In the genomic region with DNA sequence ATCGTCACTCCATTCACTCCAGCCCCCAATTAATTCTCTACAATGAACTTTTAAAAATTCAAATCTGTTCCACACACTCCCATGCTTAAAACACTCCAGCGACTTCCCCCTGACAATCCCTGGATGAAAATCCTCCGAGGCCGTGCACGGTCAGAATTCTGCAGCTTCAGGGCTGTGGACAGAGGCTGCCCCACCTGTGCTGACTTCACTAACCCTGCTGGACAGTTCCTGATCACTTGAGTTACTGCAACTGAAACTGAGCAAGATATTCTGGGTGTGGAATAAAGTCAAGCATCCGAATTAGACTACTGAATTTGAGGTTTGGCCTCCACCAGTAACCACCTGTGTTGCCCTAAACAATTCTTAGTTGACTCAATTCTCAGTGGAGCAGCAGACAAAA, we compare ENCODE assay signal across 10 cellular contexts. TPM values are rescaled to one million over a fixed set of nuclear protein-coding genes. Genes with fewer than 3 reads are reported as not detected.
DNase-seq lines count a peak whose midpoint lies in the region; ATAC-seq and TF ChIP-seq lines count a peak whose summit lies in the region.
"Had no signal": no experiment of that assay in that cellular context is flagged by ENCODE, and none has a peak within 500 bp of the region (broad histone marks: within the 10 kb centered on the region; RNA-seq: fewer than 3 reads in every experiment).

No MANE protein-coding gene starts in this region.

- peak; percentile 28 for DNase-seq in GM10266 (ENCODE audit: extremely low spot score)
- DNase-seq in endodermal cell: no peak
- no peak for DNase-seq in stimulated activated CD4-positive, alpha-beta T cell treated with anti-CD3 and anti-CD28 coated beads, Interleukin-4, amount 100 ng/mL, for 24 hours
- DNase-seq in AG08395 (ENCODE audit: low spot score): no peak
- no peak for DNase-seq in HK-2 (ENCODE audit: unreplicated experiment)
- DNase-seq: left cardiac atrium, NCI-H1436 had no signal

- H3K4me1 ChIP-seq in endodermal cell (ENCODE audit: control insufficient read depth, insufficient read depth, low read length): no peaks in the 10 kb centered on the region
- H3K4me1 ChIP-seq in rectal smooth muscle tissue (ENCODE audit: control insufficient read depth, insufficient read depth, low read length): peaks cover 10% of the 10 kb centered on the region

- H3K27ac ChIP-seq in endodermal cell (ENCODE audit: low read depth, low read length): no peak overlapping the region
- no peak overlapping the region for H3K27ac ChIP-seq in rectal smooth muscle tissue (ENCODE audit: low read depth, low read length)

- peaks cover 17% of the 10 kb centered on the region for H3K4me1 Mint-ChIP-seq in endodermal cell

- no peak overlapping the region for H3K4me3 ChIP-seq in endodermal cell (ENCODE audit: low read length)
- peak overlapping the region; percentile 92 for H3K4me3 ChIP-seq in rectal smooth muscle tissue (ENCODE audit: low read length)

- H3K27me3 ChIP-seq in endodermal cell (ENCODE audit: control insufficient read depth, insufficient read depth, low read length, poor library complexity, severe bottlenecking) (no peaks in the 10 kb centered on the region), rectal smooth muscle tissue (ENCODE audit: control insufficient read depth, insufficient read depth, low read length) (no peaks in the 10 kb centered on the region)

- no peak overlapping the region for H3K27ac Mint-ChIP-seq in endodermal cell

- TF ChIP-seq POLR2A in GM18505 (IDR thresholded peaks at IDR 0.05; ENCODE audit: borderline replicate concordance, extremely low read depth, insufficient read depth, insufficient read length): no peak

- TF ChIP-seq CTCF in GM10266 (IDR thresholded peaks at IDR 0.05; ENCODE audit: control insufficient read depth, insufficient read depth, low read depth, missing control alignments) (no peak), endodermal cell (conservative IDR thresholded peaks at IDR 0.05) (no peak)

- H3K4me3 Mint-ChIP-seq in endodermal cell: peak overlapping the region; percentile 84

- H3K9ac ChIP-seq in endodermal cell (ENCODE audit: extremely low read depth, low read length, poor library complexity, severe bottlenecking) (no peak overlapping the region), rectal smooth muscle tissue (ENCODE audit: low read length) (no peak overlapping the region)

- no peaks in the 10 kb centered on the region for H3K9me3 Mint-ChIP-seq in endodermal cell

- WGBS in endodermal cell (ENCODE audit: insufficient coverage in 1 of 2, insufficient read length in 1 of 2), 2 experiments: 86 to 89% methylated on average over 5 to 6 of the region's 6 CpGs

- H3K27me3 Mint-ChIP-seq in endodermal cell (ENCODE audit: insufficient read depth): peaks cover 29% of the 10 kb centered on the region

- no peaks in the 10 kb centered on the region for H3K9me3 ChIP-seq in endodermal cell (ENCODE audit: control insufficient read depth, low read length)

- no peaks in the 10 kb centered on the region for H3K36me3 Mint-ChIP-seq in endodermal cell (ENCODE audit: low read depth)

- no peak for ATAC-seq in GM18505 (IDR thresholded peaks at IDR 0.05; ENCODE audit: unreplicated experiment)

- H3K36me3 ChIP-seq in endodermal cell (ENCODE audit: control insufficient read depth, insufficient read depth, low read length) (no peaks in the 10 kb centered on the region), rectal smooth muscle tissue (ENCODE audit: control insufficient read depth, insufficient read depth, low read length) (no peaks in the 10 kb centered on the region)

TF ChIP-seq in PFSK-1, 5 proteins besides CTCF, POLR2A, EP300 and RAD21:
- TF ChIP-seq, protein P1, sequence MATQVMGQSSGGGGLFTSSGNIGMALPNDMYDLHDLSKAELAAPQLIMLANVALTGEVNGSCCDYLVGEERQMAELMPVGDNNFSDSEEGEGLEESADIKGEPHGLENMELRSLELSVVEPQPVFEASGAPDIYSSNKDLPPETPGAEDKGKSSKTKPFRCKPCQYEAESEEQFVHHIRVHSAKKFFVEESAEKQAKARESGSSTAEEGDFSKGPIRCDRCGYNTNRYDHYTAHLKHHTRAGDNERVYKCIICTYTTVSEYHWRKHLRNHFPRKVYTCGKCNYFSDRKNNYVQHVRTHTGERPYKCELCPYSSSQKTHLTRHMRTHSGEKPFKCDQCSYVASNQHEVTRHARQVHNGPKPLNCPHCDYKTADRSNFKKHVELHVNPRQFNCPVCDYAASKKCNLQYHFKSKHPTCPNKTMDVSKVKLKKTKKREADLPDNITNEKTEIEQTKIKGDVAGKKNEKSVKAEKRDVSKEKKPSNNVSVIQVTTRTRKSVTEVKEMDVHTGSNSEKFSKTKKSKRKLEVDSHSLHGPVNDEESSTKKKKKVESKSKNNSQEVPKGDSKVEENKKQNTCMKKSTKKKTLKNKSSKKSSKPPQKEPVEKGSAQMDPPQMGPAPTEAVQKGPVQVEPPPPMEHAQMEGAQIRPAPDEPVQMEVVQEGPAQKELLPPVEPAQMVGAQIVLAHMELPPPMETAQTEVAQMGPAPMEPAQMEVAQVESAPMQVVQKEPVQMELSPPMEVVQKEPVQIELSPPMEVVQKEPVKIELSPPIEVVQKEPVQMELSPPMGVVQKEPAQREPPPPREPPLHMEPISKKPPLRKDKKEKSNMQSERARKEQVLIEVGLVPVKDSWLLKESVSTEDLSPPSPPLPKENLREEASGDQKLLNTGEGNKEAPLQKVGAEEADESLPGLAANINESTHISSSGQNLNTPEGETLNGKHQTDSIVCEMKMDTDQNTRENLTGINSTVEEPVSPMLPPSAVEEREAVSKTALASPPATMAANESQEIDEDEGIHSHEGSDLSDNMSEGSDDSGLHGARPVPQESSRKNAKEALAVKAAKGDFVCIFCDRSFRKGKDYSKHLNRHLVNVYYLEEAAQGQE (IDR thresholded peaks at IDR 0.05; ENCODE audit: insufficient read depth in 1 of 2, low read depth in 2 of 2, low read length in 2 of 2): peak; percentile 61 to 87
- TF ChIP-seq SIN3A (IDR thresholded peaks at IDR 0.05; ENCODE audit: borderline replicate concordance, insufficient read depth, low read length): no peak

RNA-seq across cellular contexts. Expression of a gene that starts 1.0 kb away (rescaled TPM):
- polyA plus RNA-seq in PFSK-1 (2012; ENCODE audit: insufficient read length, low read depth): 18.1 TPM
- total RNA-seq in endodermal cell: 10 to 100 TPM; 22.9 to 23.2 TPM
- 18.5 TPM for polyA plus RNA-seq in endodermal cell (2013, experiment 1 of 2)
- polyA plus RNA-seq in endodermal cell (2013, experiment 2 of 2): 16.3 TPM
